In the genomic region with DNA sequence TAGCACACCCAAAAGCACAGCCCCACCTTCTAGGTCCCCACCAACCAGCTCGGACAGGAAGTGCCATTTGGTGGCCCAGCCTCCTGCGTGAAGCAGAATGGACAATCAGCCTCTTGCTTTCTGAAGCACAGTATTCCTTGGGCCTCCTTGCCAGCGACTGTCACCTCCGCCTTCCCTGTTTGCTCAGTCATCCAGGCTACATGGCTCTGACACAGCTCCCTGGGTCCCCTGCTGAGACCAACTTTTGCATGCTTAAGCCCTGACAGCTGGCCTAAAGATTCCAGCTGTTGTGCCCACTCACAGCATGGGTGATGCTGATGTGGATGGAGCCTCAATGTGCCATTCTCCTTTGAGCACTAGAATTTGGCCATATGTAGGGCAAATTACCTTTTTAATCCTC, we compare ENCODE assay signal across 29 cellular contexts. TPM values are rescaled to one million over a fixed set of nuclear protein-coding genes. Genes with fewer than 3 reads are reported as not detected.
DNase-seq lines count a peak whose midpoint lies in the region; ATAC-seq and TF ChIP-seq lines count a peak whose summit lies in the region.
"Had no signal": no experiment of that assay in that cellular context is flagged by ENCODE, and none has a peak within 500 bp of the region (broad histone marks: within the 10 kb centered on the region; RNA-seq: fewer than 3 reads in every experiment).

No MANE protein-coding gene starts in this region.

- H2BK120ac ChIP-seq in H9 (ENCODE audit: low read depth, low read length, poor library complexity, severe bottlenecking) (no peak overlapping the region), neuronal stem cell (ENCODE audit: low read depth, low read length) (no peak overlapping the region)

- no peak overlapping the region for H3K4ac ChIP-seq in H9 (ENCODE audit: low read depth, low read length)
- H3K4ac ChIP-seq in neuronal stem cell (ENCODE audit: low read length): no peak overlapping the region

- H3K56ac ChIP-seq in H9 (ENCODE audit: insufficient read length, low read depth, low read length): no peak overlapping the region

- H3K9ac ChIP-seq in H9 (ENCODE audit: extremely low read depth, insufficient read length, low read length) (no peak overlapping the region), neuronal stem cell (ENCODE audit: low read depth, low read length, poor library complexity) (no peak overlapping the region)

- H4K8ac ChIP-seq in H9 (replicated peaks; ENCODE audit: insufficient read length, low read depth, low read length): no peak overlapping the region
- no peak overlapping the region for H4K8ac ChIP-seq in neuronal stem cell (ENCODE audit: low read depth, low read length)

- H3K27me3 Mint-ChIP-seq in H9 (ENCODE audit: low read depth): peaks cover 41% of the 10 kb centered on the region
- peaks cover 64% of the 10 kb centered on the region for H3K27me3 Mint-ChIP-seq in activated CD4-positive, alpha-beta T cell treated with anti-CD3 and anti-CD28 coated beads, Interleukin-2, amount 10 ng/mL, durations not matched to agents 24 days and 14 days

- H3K4me2 ChIP-seq in H9 (ENCODE audit: insufficient read depth, insufficient read length, low read length): peak overlapping the region; percentile 23
- H3K4me2 ChIP-seq in neuronal stem cell (ENCODE audit: insufficient read depth, low read length, poor library complexity, severe bottlenecking): no peak overlapping the region
- H3K4me2 ChIP-seq: hepatocyte had no signal

- H4K5ac ChIP-seq in H9 (ENCODE audit: insufficient read length, low read depth, low read length): no peak overlapping the region

- intact Hi-C loops in activated CD4-positive, alpha-beta T cell treated with anti-CD3 and anti-CD28 coated beads, Interleukin-2, amount 10 ng/mL, durations not matched to agents 24 days and 14 days (cut with micrococcal nuclease): no loop called here

- H3K79me2 ChIP-seq in H9 (ENCODE audit: insufficient read depth, low read length): no peaks in the 10 kb centered on the region
- H3K79me2 ChIP-seq: hepatocyte had no signal

- peaks cover 20 to 22% of the 10 kb centered on the region in 2 experiments for H3K4me1 Mint-ChIP-seq in H9
- peaks cover 4% of the 10 kb centered on the region for H3K4me1 Mint-ChIP-seq in activated CD4-positive, alpha-beta T cell treated with anti-CD3 and anti-CD28 coated beads, Interleukin-2, amount 10 ng/mL, durations not matched to agents 24 days and 14 days
- H3K4me1 Mint-ChIP-seq: activated naive CD4-positive, alpha-beta T cell treated with anti-CD3 and anti-CD28 coated beads, Interleukin-2, amount 10 ng/mL, durations not matched to agents 7 days and 5 days had no signal

- H3K27me3 ChIP-seq in H9 (ENCODE audit: insufficient read depth, low read length): no peaks in the 10 kb centered on the region
- no peaks in the 10 kb centered on the region for H3K27me3 ChIP-seq in SJCRH30
- peaks cover 4 to 41% (median 17%) of the 10 kb centered on the region in 3 experiments for H3K27me3 ChIP-seq in neuronal stem cell (ENCODE audit: control insufficient read depth in 3 of 3, insufficient read depth in 3 of 3, low read depth in 1 of 3, low read length in 3 of 3)
- H3K27me3 ChIP-seq: BE2C, vagina had no signal

- peaks cover 0 to 2% of the 10 kb centered on the region in 2 experiments; a peak in 3 of 5 replicates for H3K9me3 Mint-ChIP-seq in H9
- H3K9me3 Mint-ChIP-seq in activated CD4-positive, alpha-beta T cell treated with anti-CD3 and anti-CD28 coated beads, Interleukin-2, amount 10 ng/mL, durations not matched to agents 24 days and 14 days: peaks cover 4% of the 10 kb centered on the region
- H3K9me3 Mint-ChIP-seq: activated naive CD4-positive, alpha-beta T cell treated with anti-CD3 and anti-CD28 coated beads, Interleukin-2, amount 10 ng/mL, durations not matched to agents 7 days and 5 days; activated T-helper 1 cell treated with anti-CD3 and anti-CD28 coated beads, Interleukin-12 subunit alpha, Interleukin-12 subunit beta, Interleukin-2, Interleukin-4 antibody, amounts not matched to agents 30 ng/mL and 10 ng/mL and 1 ng/mL, durations not matched to agents 14 hours and 24 hours and 36 hours; stimulated activated naive CD8-positive, alpha-beta T cell treated with anti-CD3 and anti-CD28 coated beads, Interleukin-15, Interleukin-2, amounts not matched to agents 100 ng/mL and 50 ng/mL, for 24 hours had no signal

- H3K4me1 ChIP-seq in H9 (ENCODE audit: insufficient read depth, low read length) (peaks cover 4% of the 10 kb centered on the region; the same call in 1 of the 2 replicates), SJCRH30 (peaks cover 17% of the 10 kb centered on the region), neuronal stem cell (ENCODE audit: control insufficient read depth in 2 of 2, insufficient read depth in 1 of 2, low read depth in 1 of 2, low read length in 2 of 2) (peaks cover 5 to 17% of the 10 kb centered on the region in 2 donors)
- H3K4me1 ChIP-seq: breast epithelium, colonic mucosa, foreskin keratinocyte, left lung, pancreas, vagina had no signal

- H4K20me1 ChIP-seq in H9 (ENCODE audit: control insufficient read depth, insufficient read depth, insufficient read length): no peaks in the 10 kb centered on the region

- DNase-seq in NCI-H2227 (lab: John Stamatoyannopoulos, UW; ENCODE audit: unreplicated experiment) (peak; percentile 28), NCI-H2227 treated with DMSO at 0.1 percent for 48 hours (lab: John Stamatoyannopoulos, UW) (no peak), H9 (peak; percentile 64), SJCRH30 (peak; percentile 63 to 80), neuronal stem cell (ENCODE audit: low spot score) (no peak)
- DNase-seq in activated CD4-positive, alpha-beta T cell treated with anti-CD3 and anti-CD28 coated beads, Interleukin-2, amount 10 ng/mL, durations not matched to agents 24 days and 14 days: no peak
- DNase-seq: activated CD4-positive, alpha-beta T cell treated with anti-CD3 and anti-CD28 coated beads, Interleukin-2, amount 50 U/mL, for 4 hours; activated naive CD4-positive, alpha-beta T cell treated with anti-CD3 and anti-CD28 coated beads, Interleukin-2, amount 10 ng/mL, durations not matched to agents 7 days and 5 days; amniotic stem cell; BE2C; colonic mucosa; effector memory CD4-positive, alpha-beta T cell; foreskin keratinocyte; left lung; midbrain; naive thymus-derived CD8-positive, alpha-beta T cell; NCI-H2029 treated with DMSO at 0.1 percent for 48 hours; pancreas; stimulated activated CD4-positive, alpha-beta T cell treated with anti-CD3 and anti-CD28 coated beads, Interleukin-15, amount 100 ng/mL, for 24 hours; T-helper 9 cell had no signal

- H3K36me3 ChIP-seq in SJCRH30 (no peaks in the 10 kb centered on the region), neuronal stem cell (replicated peaks in 1 of 2; ENCODE audit: control insufficient read depth in 2 of 2, insufficient read depth in 2 of 2, low read length in 2 of 2) (no peaks in the 10 kb centered on the region)
- H3K36me3 ChIP-seq: BE2C, breast epithelium, colonic mucosa, left lung, pancreas, vagina had no signal

- H2BK5ac ChIP-seq in H9 (ENCODE audit: insufficient read length, low read length): no peak overlapping the region
- H2BK5ac ChIP-seq in neuronal stem cell (ENCODE audit: low read length): no peak overlapping the region

- H3K18ac ChIP-seq in H9 (ENCODE audit: insufficient read length, low read depth, low read length): no peak overlapping the region
- peak overlapping the region; percentile 3 for H3K18ac ChIP-seq in neuronal stem cell (ENCODE audit: low read length)

- WGBS in H9 (ENCODE audit: extremely low coverage, insufficient read length, low lambda C conversion rate): no CpG with 5 or more reads among the region's 4 CpGs
- WGBS in neuronal stem cell (ENCODE audit: extremely low coverage in 2 of 2, insufficient read length in 2 of 2, insufficient replicate concordance in 1 of 2), 2 donors: no CpG with 5 or more reads among the region's 4 CpGs

- no peak overlapping the region for H2AK5ac ChIP-seq in H9 (ENCODE audit: insufficient read length, low read length)
- H2AK5ac ChIP-seq in neuronal stem cell (ENCODE audit: low read depth, low read length): no peak overlapping the region

- H2BK20ac ChIP-seq in H9 (ENCODE audit: low read depth, low read length, poor library complexity, severe bottlenecking): no peak overlapping the region

- H3K14ac ChIP-seq in H9 (ENCODE audit: insufficient read depth, low read length) (no peak overlapping the region), neuronal stem cell (ENCODE audit: low read length) (no peak overlapping the region)

- H3K36me3 Mint-ChIP-seq in H9 (ENCODE audit: insufficient read depth in 1 of 3, low read depth in 3 of 3): no peaks in the 10 kb centered on the region
- H3K36me3 Mint-ChIP-seq in activated CD4-positive, alpha-beta T cell treated with anti-CD3 and anti-CD28 coated beads, Interleukin-2, amount 10 ng/mL, durations not matched to agents 24 days and 14 days (ENCODE audit: low read depth): no peaks in the 10 kb centered on the region
- H3K36me3 Mint-ChIP-seq: activated naive CD4-positive, alpha-beta T cell treated with anti-CD3 and anti-CD28 coated beads, Interleukin-2, amount 10 ng/mL, durations not matched to agents 7 days and 5 days had no signal

- H3K9me3 ChIP-seq in H9 (ENCODE audit: control insufficient read depth, low read depth, low read length) (no peaks in the 10 kb centered on the region), SJCRH30 (replicated peaks) (no peaks in the 10 kb centered on the region), neuronal stem cell (replicated peaks in 1 of 2; ENCODE audit: control insufficient read depth in 2 of 2, insufficient read depth in 1 of 2, low read depth in 1 of 2, low read length in 2 of 2) (no peaks in the 10 kb centered on the region)
- H3K9me3 ChIP-seq: BE2C, breast epithelium, Caco-2, colonic mucosa, left lung, pancreas, vagina had no signal

- H3K4me3 Mint-ChIP-seq in H9: no peak overlapping the region; a peak in 2 of 5 replicates
- no peak overlapping the region for H3K4me3 Mint-ChIP-seq in activated CD4-positive, alpha-beta T cell treated with anti-CD3 and anti-CD28 coated beads, Interleukin-2, amount 10 ng/mL, durations not matched to agents 24 days and 14 days
- H3K4me3 Mint-ChIP-seq: activated naive CD4-positive, alpha-beta T cell treated with anti-CD3 and anti-CD28 coated beads, Interleukin-2, amount 10 ng/mL, durations not matched to agents 7 days and 5 days; activated T-helper 1 cell treated with anti-CD3 and anti-CD28 coated beads, Interleukin-12 subunit alpha, Interleukin-12 subunit beta, Interleukin-2, Interleukin-4 antibody, amounts not matched to agents 30 ng/mL and 10 ng/mL and 1 ng/mL, durations not matched to agents 14 hours and 24 hours and 36 hours; naive thymus-derived CD8-positive, alpha-beta T cell; stimulated activated naive CD8-positive, alpha-beta T cell treated with anti-CD3 and anti-CD28 coated beads, Interleukin-15, Interleukin-2, amounts not matched to agents 100 ng/mL and 50 ng/mL, for 24 hours had no signal

- no peak for TF ChIP-seq CTCF in H9 (conservative IDR thresholded peaks at IDR 0.05)

- H3T11ph ChIP-seq in H9 (ENCODE audit: low read length): no peak overlapping the region

- H3K23ac ChIP-seq in H9 (ENCODE audit: insufficient read length, low read depth, low read length) (no peak overlapping the region), neuronal stem cell (ENCODE audit: low read depth, low read length, poor library complexity) (peak overlapping the region; percentile 77)

- no peaks in the 10 kb centered on the region for H3K79me1 ChIP-seq in H9 (ENCODE audit: insufficient read depth, low read depth, low read length, poor library complexity, severe bottlenecking)
- H3K79me1 ChIP-seq in neuronal stem cell (ENCODE audit: low read depth, low read length): no peaks in the 10 kb centered on the region

- no peak overlapping the region for H2BK15ac ChIP-seq in H9 (ENCODE audit: low read depth, low read length)
- no peak overlapping the region for H2BK15ac ChIP-seq in neuronal stem cell (ENCODE audit: low read length)

- H4K91ac ChIP-seq in H9 (ENCODE audit: insufficient read length, low read depth, low read length): no peak overlapping the region
- H4K91ac ChIP-seq in neuronal stem cell (ENCODE audit: low read depth, low read length, poor library complexity): no peak overlapping the region

- no peak for ATAC-seq in HG03108 (IDR thresholded peaks at IDR 0.05; ENCODE audit: unreplicated experiment)
- no peak for ATAC-seq in GM21360 (IDR thresholded peaks at IDR 0.05; ENCODE audit: unreplicated experiment)
- ATAC-seq: esophagus mucosa; naive thymus-derived CD8-positive, alpha-beta T cell had no signal

- H3K27ac Mint-ChIP-seq in H9: no peak overlapping the region
- no peak overlapping the region for H3K27ac Mint-ChIP-seq in activated CD4-positive, alpha-beta T cell treated with anti-CD3 and anti-CD28 coated beads, Interleukin-2, amount 10 ng/mL, durations not matched to agents 24 days and 14 days
- H3K27ac Mint-ChIP-seq: activated naive CD4-positive, alpha-beta T cell treated with anti-CD3 and anti-CD28 coated beads, Interleukin-2, amount 10 ng/mL, durations not matched to agents 7 days and 5 days; activated T-helper 1 cell treated with anti-CD3 and anti-CD28 coated beads, Interleukin-12 subunit alpha, Interleukin-12 subunit beta, Interleukin-2, Interleukin-4 antibody, amounts not matched to agents 30 ng/mL and 10 ng/mL and 1 ng/mL, durations not matched to agents 14 hours and 24 hours and 36 hours; naive thymus-derived CD8-positive, alpha-beta T cell; stimulated activated naive CD8-positive, alpha-beta T cell treated with anti-CD3 and anti-CD28 coated beads, Interleukin-15, Interleukin-2, amounts not matched to agents 100 ng/mL and 50 ng/mL, for 24 hours had no signal

- H3K27ac ChIP-seq in H9 (ENCODE audit: insufficient read length, low read depth, low read length): no peak overlapping the region
- H3K27ac ChIP-seq in SJCRH30: peak overlapping the region; percentile 36
- no peak overlapping the region for H3K27ac ChIP-seq in neuronal stem cell (replicated peaks; ENCODE audit: low read length)
- H3K27ac ChIP-seq: breast epithelium, colonic mucosa, foreskin keratinocyte, hepatocyte, left lung, pancreas, vagina had no signal

- no peak overlapping the region for H3K4me3 ChIP-seq in SJCRH30
- no peak overlapping the region for H3K4me3 ChIP-seq in neuronal stem cell (ENCODE audit: low read length in 2 of 2)
- H3K4me3 ChIP-seq: breast epithelium, colonic mucosa, hepatocyte, left lung, pancreas, vagina had no signal

- peaks cover 5% of the 10 kb centered on the region for H3K23me2 ChIP-seq in H9 (ENCODE audit: insufficient read length, low read depth, low read length, poor library complexity, severe bottlenecking)

- no peak overlapping the region for H2BK12ac ChIP-seq in H9 (ENCODE audit: insufficient read length, low read depth, low read length)
- no peak overlapping the region for H2BK12ac ChIP-seq in neuronal stem cell (ENCODE audit: low read length)

- H2AFZ ChIP-seq in H9 (ENCODE audit: low read length): no peak overlapping the region
- H2AFZ ChIP-seq in neuronal stem cell (ENCODE audit: low read length): no peak overlapping the region
- H2AFZ ChIP-seq: hepatocyte had no signal

RNA-seq across cellular contexts. Expression of a gene that starts 4.5 kb away (rescaled TPM):
- 1.2 and 1.6 TPM in 2 replicates for total RNA-seq in H9 (2021)
- 0.10 TPM in 1 of 2 replicates, not detected in the other for total RNA-seq in SJCRH30 (2014; rRNA removed; shearing (Covaris generic))
- polyA plus RNA-seq in neuronal stem cell (2013, experiment 1 of 2): not detected
- polyA plus RNA-seq in neuronal stem cell (2013, experiment 2 of 2): not detected
- not detected in 2 replicates for total RNA-seq in activated CD4-positive, alpha-beta T cell treated with anti-CD3 and anti-CD28 coated beads, Interleukin-2, amount 10 ng/mL, durations not matched to agents 24 days and 14 days
- total RNA-seq: activated T-helper 1 cell treated with anti-CD3 and anti-CD28 coated beads, Interleukin-12 subunit alpha, Interleukin-12 subunit beta, Interleukin-2, Interleukin-4 antibody, amounts not matched to agents 30 ng/mL and 10 ng/mL and 1 ng/mL, durations not matched to agents 14 hours and 24 hours and 36 hours; breast epithelium; Caco-2; esophagus mucosa; foreskin keratinocyte; hepatocyte; left lung; naive thymus-derived CD8-positive, alpha-beta T cell; vagina had no signal
- polyA plus RNA-seq: foreskin keratinocyte; hepatocyte; naive thymus-derived CD8-positive, alpha-beta T cell had no signal

Comparison
In these comparisons a context has a peak if more than half of its experiments do, and no peak if none do; other contexts are left out.
1. DNase-seq: peak in NCI-H2227 (single experiment), H9 (single experiment) and SJCRH30 (2 of 2); none in NCI-H2227 treated with DMSO at 0.1 percent for 48 hours (single experiment), neuronal stem cell (single experiment) and activated CD4-positive, alpha-beta T cell treated with anti-CD3 and anti-CD28 coated beads, Interleukin-2, amount 10 ng/mL, durations not matched to agents 24 days and 14 days (single experiment).